Comparison of ENCODE assay signal across 8 cellular contexts in genomic region chr6:1896897-1897296, GRCh38.
"Had no signal": no experiment of that assay in that cellular context is flagged by ENCODE, and none has a peak within 500 bp of the region (broad histone marks: within the 10 kb centered on the region; RNA-seq: fewer than 3 reads in every experiment).

No MANE protein-coding gene starts in this region.

- H3K4me3 Mint-ChIP-seq: GM23338, H9 had no signal

- H3K4me2 ChIP-seq: GM23338 had no signal

- ATAC-seq: GM23338, K562 had no signal

- H3K27ac ChIP-seq: HL-60 had no signal

- FAIRE-seq: H1, H54, K562 had no signal

- H3K9me3 Mint-ChIP-seq: GM23338, H9 had no signal

- H2AFZ ChIP-seq: GM23338 had no signal

- DNase-seq: H9, HCEC 1CT, IMR-90 had no signal

- H3K27ac Mint-ChIP-seq: GM23338 had no signal

- H3K4me3 ChIP-seq: GM23338, K562 had no signal
